In genomic region chr20:16479666-16480065, GRCh38 we compare ENCODE assay signal across 19 cellular contexts.
DNase-seq lines count a peak whose midpoint lies in the region; ATAC-seq and TF ChIP-seq lines count a peak whose summit lies in the region.
"Had no signal": no experiment of that assay in that cellular context is flagged by ENCODE, and none has a peak within 500 bp of the region (broad histone marks: within the 10 kb centered on the region; RNA-seq: fewer than 3 reads in every experiment).

No MANE protein-coding gene starts in this region.

- ATAC-seq in HG02840 (IDR thresholded peaks at IDR 0.05; ENCODE audit: low FRiP score, unreplicated experiment) = no peak

- H2AK5ac ChIP-seq in mesenchymal stem cell (ENCODE audit: low read length, severe bottlenecking) = no peak overlapping the region

- DNase-seq in AG08396 (ENCODE audit: low spot score) = peak; percentile 8
- DNase-seq in HuH-7.5 (ENCODE audit: low spot score) = peak; percentile 18
- DNase-seq in epithelial cell of esophagus (ENCODE audit: low read depth) = peak; percentile 64
- DNase-seq in mesenchymal stem cell = peak; percentile 50
- no peak for DNase-seq in HuH-7 (ENCODE audit: low spot score)
- DNase-seq in GM03348 (ENCODE audit: low spot score) = no peak
- DNase-seq in activated gamma-delta T cell treated with Interleukin-2 at 50 U/mL for 16 hours = no peak
- DNase-seq: CD8-positive, alpha-beta memory T cell; Kasumi-1; NCI-H1417; NCI-H187; NCI-H2107; NCI-H510A; NCI-H82; RPMI8226; SHP77 treated with DMSO at 0.1 percent for 48 hours; SK-N-SH had no signal

- H3K27ac ChIP-seq in mesenchymal stem cell (ENCODE audit: low read length, poor library complexity, severe bottlenecking) = no peak overlapping the region
- H3K27ac ChIP-seq: BLaER1 treated with 17β-estradiol and CSF1 and Interleukin-3, amounts not matched to agents 10 nM and 100 nM had no signal

- no peak overlapping the region for H3K4me2 ChIP-seq in mesenchymal stem cell (ENCODE audit: low read length, poor library complexity, severe bottlenecking)
- H3K4me2 ChIP-seq: BLaER1 treated with 17β-estradiol and CSF1 and Interleukin-3, amounts not matched to agents 10 nM and 100 nM; SK-N-SH had no signal

- peaks cover 3 to 8% of the 10 kb centered on the region in 2 experiments for H3K36me3 ChIP-seq in mesenchymal stem cell (ENCODE audit: control insufficient read depth in 1 of 2, insufficient read depth in 2 of 2, low read depth in 1 of 2, low read length in 2 of 2)

- H2AFZ ChIP-seq in mesenchymal stem cell (ENCODE audit: low read depth, low read length) = no peak overlapping the region

- H3K9ac ChIP-seq in mesenchymal stem cell (ENCODE audit: low read length) = no peak overlapping the region
- H3K9ac ChIP-seq: BLaER1 treated with 17β-estradiol and CSF1 and Interleukin-3, amounts not matched to agents 10 nM and 100 nM; SK-N-SH had no signal

- H3K9me3 ChIP-seq in mesenchymal stem cell (ENCODE audit: control insufficient read depth, low read length) = no peaks in the 10 kb centered on the region
- H3K9me3 ChIP-seq: SK-N-SH had no signal

- no peak for TF ChIP-seq CTCF in epithelial cell of esophagus (IDR thresholded peaks at IDR 0.05; ENCODE audit: insufficient read depth, low read depth, low read length, missing control alignments)

- H2BK15ac ChIP-seq in mesenchymal stem cell (ENCODE audit: low read depth, poor library complexity, severe bottlenecking) = no peak overlapping the region

- H2BK5ac ChIP-seq in mesenchymal stem cell (ENCODE audit: low read depth, low read length, poor library complexity, severe bottlenecking) = no peak overlapping the region

- peaks cover 2% of the 10 kb centered on the region for H3K4me1 ChIP-seq in mesenchymal stem cell (ENCODE audit: control insufficient read depth, insufficient read depth, low read depth, low read length)

- no peak overlapping the region for H3K18ac ChIP-seq in mesenchymal stem cell (ENCODE audit: low read depth in 1 of 2, low read length in 2 of 2)

- H3K14ac ChIP-seq in mesenchymal stem cell (ENCODE audit: low read length in 2 of 2) = no peak overlapping the region

- no peak overlapping the region for H3K23ac ChIP-seq in mesenchymal stem cell (ENCODE audit: low read length in 2 of 2)

- H2BK120ac ChIP-seq in mesenchymal stem cell (ENCODE audit: low read depth, low read length) = no peak overlapping the region

- H4K8ac ChIP-seq in mesenchymal stem cell (ENCODE audit: low read length) = no peak overlapping the region

- no peaks in the 10 kb centered on the region for H3K27me3 ChIP-seq in mesenchymal stem cell (ENCODE audit: control insufficient read depth in 1 of 2, insufficient read depth in 1 of 2, low read length in 2 of 2)
- H3K27me3 ChIP-seq: BLaER1 treated with 17β-estradiol and CSF1 and Interleukin-3, amounts not matched to agents 10 nM and 100 nM had no signal

- peaks cover 2% of the 10 kb centered on the region for H3K79me1 ChIP-seq in mesenchymal stem cell (replicated peaks; ENCODE audit: low read length, poor library complexity, severe bottlenecking)

- 76% methylated on average over 3 of the region's 3 CpGs for WGBS in mesenchymal stem cell

- no peak overlapping the region for H4K91ac ChIP-seq in mesenchymal stem cell (ENCODE audit: low read length)

- no peak overlapping the region for H2BK12ac ChIP-seq in mesenchymal stem cell (ENCODE audit: low read length in 2 of 2)

- H3K4ac ChIP-seq in mesenchymal stem cell (ENCODE audit: low read depth in 1 of 2, low read length in 2 of 2) = no peak overlapping the region

- H3K4me3 ChIP-seq in epithelial cell of esophagus (ENCODE audit: low read length) = no peak overlapping the region
- H3K4me3 ChIP-seq in mesenchymal stem cell (ENCODE audit: insufficient read depth in 1 of 2, low read depth in 1 of 2, low read length in 2 of 2) = no peak overlapping the region
- H3K4me3 ChIP-seq: BLaER1 treated with 17β-estradiol and CSF1 and Interleukin-3, amounts not matched to agents 10 nM and 100 nM had no signal

Comparison
In these comparisons a context has a peak if more than half of its experiments do, and no peak if none do; other contexts are left out.
1. DNase-seq: peak in AG08396 (single experiment), HuH-7.5 (single experiment), epithelial cell of esophagus (single experiment) and mesenchymal stem cell (single experiment); none in HuH-7 (single experiment), GM03348 (single experiment) and activated gamma-delta T cell treated with Interleukin-2 at 50 U/mL for 16 hours (single experiment).